ENCODE assay signal across 13 cellular contexts in genomic region chr17:40371261-40371929, GRCh38. TPM values are rescaled to one million over a fixed set of nuclear protein-coding genes. Genes with fewer than 3 reads are reported as not detected.
DNase-seq lines count a peak whose midpoint lies in the region; ATAC-seq and TF ChIP-seq lines count a peak whose summit lies in the region.
"Had no signal": no experiment of that assay in that cellular context is flagged by ENCODE, and none has a peak within 500 bp of the region (broad histone marks: within the 10 kb centered on the region; RNA-seq: fewer than 3 reads in every experiment).

No MANE protein-coding gene starts in this region.

- no peak for TF ChIP-seq POLR2A in HCT116 (IDR thresholded peaks at IDR 0.05; ENCODE audit: borderline replicate concordance, extremely low read depth, insufficient read depth, insufficient read length)

- no peak overlapping the region for H3K27ac Mint-ChIP-seq in activated CD4-positive, alpha-beta T cell treated with anti-CD3 and anti-CD28 coated beads for 36 hours
- no peak overlapping the region for H3K27ac Mint-ChIP-seq in activated CD4-positive, alpha-beta memory T cell treated with anti-CD3 and anti-CD28 coated beads for 36 hours
- H3K27ac Mint-ChIP-seq in naive thymus-derived CD8-positive, alpha-beta T cell, result peak overlapping the region in 1 of 10 donors; percentile 18

- no peak overlapping the region for H3K4me2 ChIP-seq in HCT116 (ENCODE audit: low read length)

- H3K36me3 Mint-ChIP-seq in activated CD4-positive, alpha-beta T cell treated with anti-CD3 and anti-CD28 coated beads for 36 hours (ENCODE audit: low read depth), result no peaks in the 10 kb centered on the region
- H3K36me3 Mint-ChIP-seq in activated CD4-positive, alpha-beta memory T cell treated with anti-CD3 and anti-CD28 coated beads for 36 hours, result no peaks in the 10 kb centered on the region
- H3K36me3 Mint-ChIP-seq in naive thymus-derived CD8-positive, alpha-beta T cell, result no peaks in the 10 kb centered on the region

- no peak for TF ChIP-seq RAD21 in HCT116 (IDR thresholded peaks at IDR 0.05; ENCODE audit: low read depth)

- intact Hi-C loops in activated CD4-positive, alpha-beta T cell treated with anti-CD3 and anti-CD28 coated beads for 36 hours (cut with DNase I, micrococcal nuclease), result loop anchor here in 1 of 2 experiments (5.0 kb wide), 1 partner anchor 226 kb away; no protein-coding TSS in a partner anchor
- intact Hi-C loops in HCT116 (cut with micrococcal nuclease), result no loop called here
- intact Hi-C loops in activated CD4-positive, alpha-beta memory T cell treated with anti-CD3 and anti-CD28 coated beads for 36 hours (cut with micrococcal nuclease), result loop anchor here (5.0 kb wide), 2 partner anchors 46 to 241 kb away; partner anchors contain the start of gene TOP2A

- no peaks in the 10 kb centered on the region for H3K9me3 ChIP-seq in HCT116 (ENCODE audit: control insufficient read depth in 1 of 2, insufficient read depth in 1 of 2, low read depth in 1 of 2, low read length in 2 of 2)
- H3K9me3 ChIP-seq in MG63, result peaks cover 17% of the 10 kb centered on the region

- H3K27ac ChIP-seq in HCT116 (ENCODE audit: low read depth, low read length), result no peak overlapping the region
- H3K27ac ChIP-seq: dorsolateral prefrontal cortex had no signal

- TF ChIP-seq CTCF in HCT116 (IDR thresholded peaks at IDR 0.05 in 2 of 3, conservative IDR thresholded peaks at IDR 0.05 in 1 of 3; ENCODE audit: borderline replicate concordance in 1 of 3, insufficient read depth in 1 of 3, low read depth in 2 of 3, low read length in 2 of 3), result no peak

- no peak overlapping the region for H3K9ac ChIP-seq in HCT116 (ENCODE audit: low read length)

- H3K4me3 ChIP-seq in HCT116 (replicated peaks in 1 of 2; ENCODE audit: low read depth in 1 of 2, low read length in 2 of 2), result no peak overlapping the region
- H3K4me3 ChIP-seq in MG63, result no peak overlapping the region
- H3K4me3 ChIP-seq: dorsolateral prefrontal cortex had no signal

- POLR2A ChIA-PET in activated CD4-positive, alpha-beta T cell treated with anti-CD3 and anti-CD28 coated beads for 36 hours (lab: Charles Lee), result no interaction called here
- POLR2A ChIA-PET in HCT116 (lab: Charles Lee), result no interaction called here
- POLR2A ChIA-PET in activated CD4-positive, alpha-beta memory T cell treated with anti-CD3 and anti-CD28 coated beads for 36 hours (lab: Charles Lee), result no interaction called here
- POLR2A ChIA-PET in naive thymus-derived CD8-positive, alpha-beta T cell (lab: Charles Lee), result no interaction called here

- no peak overlapping the region for H3K4me3 Mint-ChIP-seq in activated CD4-positive, alpha-beta T cell treated with anti-CD3 and anti-CD28 coated beads for 36 hours
- H3K4me3 Mint-ChIP-seq in activated CD4-positive, alpha-beta memory T cell treated with anti-CD3 and anti-CD28 coated beads for 36 hours, result no peak overlapping the region
- no peak overlapping the region for H3K4me3 Mint-ChIP-seq in naive thymus-derived CD8-positive, alpha-beta T cell

- no peaks in the 10 kb centered on the region for H3K9me2 ChIP-seq in HCT116 (ENCODE audit: insufficient read depth)

- CTCF ChIA-PET in activated CD4-positive, alpha-beta T cell treated with anti-CD3 and anti-CD28 coated beads for 36 hours (lab: Charles Lee), result interaction anchor here (0.8 to 1.5 kb wide), 3 partner anchors 9 to 45 kb away, joined by 3 read pairs; no protein-coding TSS in a partner anchor
- CTCF ChIA-PET in HCT116 (lab: Charles Lee), result no interaction called here
- CTCF ChIA-PET in activated CD4-positive, alpha-beta memory T cell treated with anti-CD3 and anti-CD28 coated beads for 36 hours (lab: Charles Lee), result interaction anchor here (1.2 to 1.6 kb wide), 3 partner anchors 9 to 189 kb away, joined by 3 to 5 read pairs (median 3); no protein-coding TSS in a partner anchor

- no TSS peak for BruUV-seq in HCT116 (replicated peaks; lab: Mats Ljungman, UMichigan)

- no peaks in the 10 kb centered on the region for H3K4me1 ChIP-seq in HCT116 (ENCODE audit: control insufficient read depth in 1 of 2, insufficient read depth in 2 of 2, low read length in 2 of 2)

- H3K27me3 ChIP-seq in HCT116 (ENCODE audit: insufficient read depth, low read length) (no peaks in the 10 kb centered on the region), MG63 (no peaks in the 10 kb centered on the region)

- peaks cover 33% of the 10 kb centered on the region for H3K4me1 Mint-ChIP-seq in activated CD4-positive, alpha-beta T cell treated with anti-CD3 and anti-CD28 coated beads for 36 hours
- peaks cover 31% of the 10 kb centered on the region for H3K4me1 Mint-ChIP-seq in activated CD4-positive, alpha-beta memory T cell treated with anti-CD3 and anti-CD28 coated beads for 36 hours (ENCODE audit: low read depth)
- peaks cover 2 to 7% (median 4%) of the 10 kb centered on the region in 4 donors for H3K4me1 Mint-ChIP-seq in naive thymus-derived CD8-positive, alpha-beta T cell

- no peak overlapping the region for H2AFZ ChIP-seq in HCT116 (ENCODE audit: low read depth, low read length, poor library complexity, severe bottlenecking)

- ATAC-seq in activated CD4-positive, alpha-beta T cell treated with anti-CD3 and anti-CD28 coated beads for 36 hours, result peak; percentile 75
- peak; percentile 82 for ATAC-seq in HCT116
- ATAC-seq in naive thymus-derived CD8-positive, alpha-beta T cell, result peak; percentile 52 to 82
- ATAC-seq in HG03139 (IDR thresholded peaks at IDR 0.05; ENCODE audit: unreplicated experiment), result no peak

- RAD21 ChIA-PET in HCT116 (lab: Charles Lee; ENCODE audit: low non-redundant PET in 1 of 2, low total read pairs in 2 of 2, uncharacterized antibody in 2 of 2, unreplicated experiment in 2 of 2), result no interaction called here

- H3K27me3 Mint-ChIP-seq in activated CD4-positive, alpha-beta T cell treated with anti-CD3 and anti-CD28 coated beads for 36 hours, result no peaks in the 10 kb centered on the region
- no peaks in the 10 kb centered on the region for H3K27me3 Mint-ChIP-seq in activated CD4-positive, alpha-beta memory T cell treated with anti-CD3 and anti-CD28 coated beads for 36 hours
- H3K27me3 Mint-ChIP-seq in naive thymus-derived CD8-positive, alpha-beta T cell, result peaks cover 0 to 1% (median 0%) of the 10 kb centered on the region in 5 donors

- H3K36me3 ChIP-seq in HCT116 (ENCODE audit: control insufficient read depth in 1 of 2, insufficient read depth in 2 of 2, low read length in 2 of 2) (no peaks in the 10 kb centered on the region), MG63 (no peaks in the 10 kb centered on the region)

- H3K79me2 ChIP-seq in HCT116 (ENCODE audit: insufficient read depth, low read length), result no peaks in the 10 kb centered on the region

- H3K9me3 Mint-ChIP-seq in activated CD4-positive, alpha-beta T cell treated with anti-CD3 and anti-CD28 coated beads for 36 hours (ENCODE audit: low read depth), result peaks cover 1% of the 10 kb centered on the region
- H3K9me3 Mint-ChIP-seq in activated CD4-positive, alpha-beta memory T cell treated with anti-CD3 and anti-CD28 coated beads for 36 hours, result peaks cover 5% of the 10 kb centered on the region
- H3K9me3 Mint-ChIP-seq in naive thymus-derived CD8-positive, alpha-beta T cell, result no peaks in the 10 kb centered on the region

- DNase-seq in activated CD4-positive, alpha-beta T cell treated with anti-CD3 and anti-CD28 coated beads for 36 hours, result peak; percentile 57
- DNase-seq in activated CD4-positive, alpha-beta T cell treated with anti-CD3 and anti-CD28 coated beads for 1 hour, result no peak
- DNase-seq in HCT116 (ENCODE audit: low read depth, low spot score), result peak; percentile 19
- DNase-seq in activated CD4-positive, alpha-beta memory T cell treated with anti-CD3 and anti-CD28 coated beads for 36 hours, result peak; percentile 57
- DNase-seq in naive thymus-derived CD8-positive, alpha-beta T cell, result peak in 2 of 10 donors; percentile 31 to 42
- DNase-seq in MG63, result no peak
- DNase-seq in RKO (ENCODE audit: low spot score), result no peak
- DNase-seq: C1 segment of cervical spinal cord, dorsolateral prefrontal cortex, GOT3, NCI-H1092 treated with DMSO at 0.1 percent for 48 hours, substantia nigra had no signal

- no peaks in the 10 kb centered on the region for H4K20me1 ChIP-seq in HCT116 (ENCODE audit: insufficient read depth)

RNA-seq across cellular contexts. Expression of gene GJD3, which starts 6.9 kb away (rescaled TPM):
- total RNA-seq in activated CD4-positive, alpha-beta T cell treated with anti-CD3 and anti-CD28 coated beads for 36 hours, result not detected
- total RNA-seq in HCT116 (2021; ENCODE audit: unreplicated experiment), result not detected
- polyA plus RNA-seq in HCT116 (2012), result 0.29 and 1.5 TPM in 2 replicates
- total RNA-seq in activated CD4-positive, alpha-beta memory T cell treated with anti-CD3 and anti-CD28 coated beads for 36 hours, result under 1 TPM in 1 of 2 experiments, not detected in 1; 0.27 TPM
- total RNA-seq in naive thymus-derived CD8-positive, alpha-beta T cell, result not detected
- polyA plus RNA-seq in naive thymus-derived CD8-positive, alpha-beta T cell, result not detected
- not detected in 2 replicates for total RNA-seq in MG63 (2014; rRNA removed; shearing (Covaris generic); ENCODE audit: low replicate concordance)

RNA-seq across cellular contexts. Expression of gene TOP2A, which starts 46.3 kb away (rescaled TPM):
- 100 to 1,000 TPM; 245 to 322 TPM for total RNA-seq in activated CD4-positive, alpha-beta T cell treated with anti-CD3 and anti-CD28 coated beads for 36 hours
- total RNA-seq in HCT116 (2021; ENCODE audit: unreplicated experiment), result 141 TPM
- 33.0 and 53.0 TPM in 2 replicates for polyA plus RNA-seq in HCT116 (2012)
- total RNA-seq in activated CD4-positive, alpha-beta memory T cell treated with anti-CD3 and anti-CD28 coated beads for 36 hours, result 100 to 1,000 TPM; 301 to 311 TPM
- total RNA-seq in naive thymus-derived CD8-positive, alpha-beta T cell, result under 1 TPM; 0.41 to 0.81 TPM
- under 1 TPM in 1 of 3 donors, not detected in 2; 0.14 TPM for polyA plus RNA-seq in naive thymus-derived CD8-positive, alpha-beta T cell
- total RNA-seq in MG63 (2014; rRNA removed; shearing (Covaris generic); ENCODE audit: low replicate concordance), result 138 and 187 TPM in 2 replicates

Comparison
In these comparisons a context has a peak if more than half of its experiments do, and no peak if none do; other contexts are left out.
1. DNase-seq: peak in activated CD4-positive, alpha-beta T cell treated with anti-CD3 and anti-CD28 coated beads for 36 hours (single experiment), HCT116 (single experiment) and activated CD4-positive, alpha-beta memory T cell treated with anti-CD3 and anti-CD28 coated beads for 36 hours (single experiment); none in activated CD4-positive, alpha-beta T cell treated with anti-CD3 and anti-CD28 coated beads for 1 hour (single experiment), MG63 (single experiment) and RKO (single experiment).
2. RNA of gene TOP2A, which starts 46.3 kb away (total RNA-seq): 245 to 322 TPM in activated CD4-positive, alpha-beta T cell treated with anti-CD3 and anti-CD28 coated beads for 36 hours, 301 to 311 TPM in activated CD4-positive, alpha-beta memory T cell treated with anti-CD3 and anti-CD28 coated beads for 36 hours, 141 TPM in HCT116 (single experiment) and 138 to 187 TPM in MG63; 0.41 to 0.81 TPM in naive thymus-derived CD8-positive, alpha-beta T cell; every median in the first group is over 10 times any median in the second.